In genomic region chr10:73576890-73577591, GRCh38 we compare ENCODE assay signal across 14 cellular contexts. TPM values are rescaled to one million over a fixed set of nuclear protein-coding genes. Genes with fewer than 3 reads are reported as not detected.
DNase-seq lines count a peak whose midpoint lies in the region; ATAC-seq and TF ChIP-seq lines count a peak whose summit lies in the region.
"Had no signal": no experiment of that assay in that cellular context is flagged by ENCODE, and none has a peak within 500 bp of the region (broad histone marks: within the 10 kb centered on the region; RNA-seq: fewer than 3 reads in every experiment).

No MANE protein-coding gene starts in this region.

- no peak overlapping the region; the same call in 1 of the 2 replicates for H3K4ac ChIP-seq in IMR-90 (ENCODE audit: low read depth, low read length)

- no peaks in the 10 kb centered on the region for H4K20me1 ChIP-seq in IMR-90 (ENCODE audit: insufficient read depth, low read length)

- H2AK9ac ChIP-seq in IMR-90 (replicated peaks; ENCODE audit: low read depth, low read length, poor library complexity) = no peak overlapping the region

- dilution Hi-C loops in IMR-90 (cut with HindIII; ENCODE audit: low sequenced_read_pairs, unreplicated experiment) = no loop called here

- H3K23ac ChIP-seq in IMR-90 (ENCODE audit: low read depth, low read length) = no peak overlapping the region

- H3K79me1 ChIP-seq in IMR-90 (ENCODE audit: low read depth in 1 of 2, low read length in 2 of 2) = peaks cover 0 to 5% of the 10 kb centered on the region in 2 experiments; a peak in 3 of 4 replicates

- 0 out of 2 replicates have a peak overlapping the region, but pooled peaks have one; percentile 42 for H4K5ac ChIP-seq in IMR-90 (ENCODE audit: low read depth, low read length)

- no peak for TF ChIP-seq CTCF in IMR-90 (conservative IDR thresholded peaks at IDR 0.05; ENCODE audit: low read depth, low read length)
- no peak for TF ChIP-seq CTCF in left lung (IDR thresholded peaks at IDR 0.05)
- no peak for TF ChIP-seq CTCF in stomach (IDR thresholded peaks at IDR 0.05)
- no peak for TF ChIP-seq CTCF in GM10266 (IDR thresholded peaks at IDR 0.05; ENCODE audit: control insufficient read depth, insufficient read depth, low read depth, missing control alignments)

- TF ChIP-seq RAD21 in IMR-90 (IDR thresholded peaks at IDR 0.05; ENCODE audit: low read length) = no peak

- no peaks in the 10 kb centered on the region for H3K27me3 ChIP-seq in IMR-90 (ENCODE audit: control insufficient read depth, insufficient read depth, low read length)
- no peaks in the 10 kb centered on the region for H3K27me3 ChIP-seq in left lung
- H3K27me3 ChIP-seq in stomach = no peaks in the 10 kb centered on the region

- CTCF ChIA-PET in IMR-90 (lab: Yijun Ruan, JAX) = no interaction called here

- H2AK5ac ChIP-seq in IMR-90 (ENCODE audit: low read depth, low read length) = no peak overlapping the region

- H4K8ac ChIP-seq in IMR-90 (ENCODE audit: low read depth in 2 of 2, low read length in 2 of 2) = 0 out of 4 replicates have a peak overlapping the region, but pooled peaks of 1 of the 2 experiments have one; percentile 6

- H2BK120ac ChIP-seq in IMR-90 (ENCODE audit: low read depth, low read length) = no peak overlapping the region

- H2BK15ac ChIP-seq in IMR-90 (ENCODE audit: low read depth, low read length) = no peak overlapping the region

- H3K4me1 ChIP-seq in IMR-90 (ENCODE audit: control insufficient read depth, insufficient read depth, low read length) (peaks cover 2% of the 10 kb centered on the region; the same call in 1 of the 2 replicates), left lung (peaks cover 7 to 8% of the 10 kb centered on the region in 2 donors), stomach (peaks cover 16 to 50% (median 38%) of the 10 kb centered on the region in 4 donors)

- H2BK5ac ChIP-seq in IMR-90 (ENCODE audit: low read depth, low read length, poor library complexity, severe bottlenecking) = no peak overlapping the region

- POLR2A ChIA-PET in IMR-90 (lab: Charles Lee; ENCODE audit: unreplicated experiment) = interaction anchor here (1.3 kb wide), 1 partner anchor 49 kb away, joined by 5 read pairs; no protein-coding TSS in a partner anchor

- no peak overlapping the region for H4K91ac ChIP-seq in IMR-90 (ENCODE audit: insufficient read depth, low read depth, low read length)

- BruUV-seq in IMR-90 (replicated peaks; lab: Mats Ljungman, UMichigan) = no TSS peak

- H2AFZ ChIP-seq in IMR-90 (replicated peaks; ENCODE audit: low read length, poor library complexity) = no peak overlapping the region
- H2AFZ ChIP-seq: GM23338 had no signal

- no peak for DNase-seq in IMR-90
- no peak for DNase-seq in caudate nucleus (lab: John Stamatoyannopoulos, UW)
- no peak for DNase-seq in left lung
- DNase-seq in stomach = no peak
- DNase-seq in left lobe of liver (ENCODE audit: low spot score) = no peak
- DNase-seq in HuH-7 (ENCODE audit: low spot score) = no peak
- DNase-seq in CD1c-positive myeloid dendritic cell (ENCODE audit: extremely low spot score) = no peak
- no peak for DNase-seq in GM10266 (ENCODE audit: extremely low spot score)
- DNase-seq: activated CD4-positive, alpha-beta T cell treated with anti-CD3 and anti-CD28 coated beads, Interleukin-2, amount 10 ng/mL, durations not matched to agents 24 days and 14 days; immature natural killer cell; natural killer cell; NCI-H1048; NCI-H2227 treated with DMSO at 0.1 percent for 48 hours had no signal

- H3K18ac ChIP-seq in IMR-90 (ENCODE audit: low read depth, low read length) = peak overlapping the region; percentile 66; the same call in 1 of the 2 replicates

- H3K36me3 ChIP-seq in IMR-90 (ENCODE audit: control insufficient read depth, insufficient read depth, low read length) = no peaks in the 10 kb centered on the region
- H3K36me3 ChIP-seq in left lung = no peaks in the 10 kb centered on the region
- no peaks in the 10 kb centered on the region for H3K36me3 ChIP-seq in stomach

- no peak overlapping the region for H2BK20ac ChIP-seq in IMR-90 (ENCODE audit: low read depth, low read length)

- H3K4me3 ChIP-seq in IMR-90 (ENCODE audit: insufficient read depth, low read depth, low read length) = no peak overlapping the region
- no peak overlapping the region for H3K4me3 ChIP-seq in left lung
- no peak overlapping the region for H3K4me3 ChIP-seq in stomach
- H3K4me3 ChIP-seq: GM23338 had no signal

- H3K9me3 ChIP-seq in IMR-90 (ENCODE audit: control insufficient read depth, insufficient read depth, low read length) (no peaks in the 10 kb centered on the region), left lung (no peaks in the 10 kb centered on the region), stomach (no peaks in the 10 kb centered on the region)

- no CpG with 5 or more reads among the region's 3 CpGs for WGBS in IMR-90 (ENCODE audit: extremely low coverage in 2 of 2, insufficient read length in 1 of 2), 2 experiments
- WGBS in stomach, 5 donors = 54 to 72% (median 69%) methylated on average over 3 of the region's 3 CpGs

- no peak for TF ChIP-seq EP300 in stomach (IDR thresholded peaks at IDR 0.05)

- 0 out of 2 replicates have a peak overlapping the region, but pooled peaks have one; percentile 49 for H3K14ac ChIP-seq in IMR-90 (replicated peaks; ENCODE audit: low read depth, low read length)

- intact Hi-C loops in IMR-90 (cut with micrococcal nuclease) = no loop called here
- intact Hi-C loops in left lung (cut with DNase I) = no loop called here
- intact Hi-C loops in stomach (cut with DNase I; ENCODE audit: low total_unique reads) = no loop called here

- no peak for TF ChIP-seq POLR2A in IMR-90 (IDR thresholded peaks at IDR 0.05; ENCODE audit: low read depth, low read length)
- TF ChIP-seq POLR2A in stomach (IDR thresholded peaks at IDR 0.05) = no peak

- H3K4me2 ChIP-seq in IMR-90 (ENCODE audit: low read depth, low read length) = peak overlapping the region; percentile 46; the same call in 1 of the 2 replicates
- H3K4me2 ChIP-seq: GM23338 had no signal

- no peak overlapping the region for H3K56ac ChIP-seq in IMR-90 (ENCODE audit: extremely low read depth, insufficient read depth, low read length)

- H3K27ac ChIP-seq in IMR-90 (ENCODE audit: insufficient read depth, low read length) (no peak overlapping the region), caudate nucleus (ENCODE audit: low read depth, low read length) (peak overlapping the region; percentile 81), left lung (peak overlapping the region; percentile 49 to 60), stomach (peak overlapping the region in 4 of 5 donors; percentile 74 to 87 (median 79))

- in situ Hi-C loops in IMR-90 (cut with MboI; ENCODE audit: low sequenced_read_pairs) = no loop called here

- no peak for ATAC-seq in IMR-90 (ENCODE audit: low read depth)
- no peak for ATAC-seq in left lung
- no peak for ATAC-seq in left lobe of liver
- ATAC-seq: natural killer cell had no signal

- H3K9ac ChIP-seq in IMR-90 (ENCODE audit: low read depth, low read length) = no peak overlapping the region

- no peaks in the 10 kb centered on the region for H3K9me1 ChIP-seq in IMR-90 (ENCODE audit: insufficient read depth, low read length)

TF ChIP-seq in IMR-90, 13 proteins besides CTCF, POLR2A, EP300 and RAD21:
- TF ChIP-seq MXI1 (IDR thresholded peaks at IDR 0.05; ENCODE audit: borderline replicate concordance, low read depth, low read length) (no peak), BHLHE40 (IDR thresholded peaks at IDR 0.05; ENCODE audit: low read depth, low read length) (no peak), CEBPB (IDR thresholded peaks at IDR 0.05; ENCODE audit: low read depth, low read length) (no peak), USF2 (IDR thresholded peaks at IDR 0.05; ENCODE audit: low read depth, low read length) (no peak), SMC3 (IDR thresholded peaks at IDR 0.05; ENCODE audit: low read depth, low read length) (no peak), MAZ (IDR thresholded peaks at IDR 0.05; ENCODE audit: borderline replicate concordance, low read depth, low read length) (no peak), NFE2L2 (IDR thresholded peaks at IDR 0.05; ENCODE audit: low read depth, low read length) (no peak), RFX5 (IDR thresholded peaks at IDR 0.05; ENCODE audit: low read depth, low read length) (no peak), MAFK (IDR thresholded peaks at IDR 0.05; ENCODE audit: low read depth, low read length) (no peak), RCOR1 (IDR thresholded peaks at IDR 0.05; ENCODE audit: insufficient replicate concordance, low read length) (no peak), FOS (IDR thresholded peaks at IDR 0.05; ENCODE audit: low read depth, low read length) (no peak), ELK1 (IDR thresholded peaks at IDR 0.05; ENCODE audit: borderline replicate concordance, low read depth, low read length) (no peak), CHD1 (IDR thresholded peaks at IDR 0.05; ENCODE audit: low read depth, low read length) (no peak)

RNA-seq across cellular contexts. Expression of gene USP54, which starts 14.1 kb away (rescaled TPM):
- total RNA-seq in IMR-90 (2012; rRNA removed) = 7.9 and 8.9 TPM in 2 replicates
- polyA plus RNA-seq in IMR-90 (2012; rRNA removed) = 4.0 and 4.5 TPM in 2 replicates
- 1.1 and 1.8 TPM in 2 replicates for polyA plus RNA-seq in IMR-90 (2012; cell fraction: cytosol; rRNA removed)
- 4.1 and 7.2 TPM in 2 replicates for polyA plus RNA-seq in IMR-90 (2012; cell fraction: nucleus; rRNA removed; ENCODE audit: low replicate concordance)
- total RNA-seq in left lung = 100 to 1,000 TPM in 1 of 2 donors, 10 to 100 TPM in 1; 67.3 to 122 TPM
- total RNA-seq in stomach = 100 to 1,000 TPM in 4 of 5 donors, 10 to 100 TPM in 1; 33.0 to 369 (median 112) TPM
- 10 to 100 TPM in 2 of 3 donors, 1 to 10 TPM in 1; 7.3 to 17.3 (median 11.1) TPM for polyA plus RNA-seq in stomach
- 4.8 TPM for total RNA-seq in left lobe of liver
